Comparison of ENCODE assay signal across 30 cellular contexts in genomic region chr1:232431326-232431725, GRCh38.
"Had no signal": no experiment of that assay in that cellular context is flagged by ENCODE, and none has a peak within 500 bp of the region (broad histone marks: within the 10 kb centered on the region; RNA-seq: fewer than 3 reads in every experiment).

No MANE protein-coding gene starts in this region.

- H3K4me1 ChIP-seq: adrenal gland, ascending aorta, breast epithelium had no signal

- H3K27me3 Mint-ChIP-seq: activated CD4-positive, alpha-beta memory T cell treated with anti-CD3 and anti-CD28 coated beads for 36 hours; activated CD4-positive, alpha-beta T cell treated with anti-CD3 and anti-CD28 coated beads for 36 hours; activated CD4-positive, alpha-beta T cell treated with anti-CD3 and anti-CD28 coated beads, Interleukin-2, amount 10 ng/mL, durations not matched to agents 24 days and 14 days; activated CD8-positive, alpha-beta memory T cell treated with anti-CD3 and anti-CD28 coated beads, Interleukin-2, amount 10 ng/mL, durations not matched to agents 7 days and 5 days; activated naive CD8-positive, alpha-beta T cell treated with anti-CD3 and anti-CD28 coated beads, Interleukin-2, amount 50 U/mL, for 24 hours had no signal

- H3K9me3 ChIP-seq: adrenal gland, ascending aorta, breast epithelium, esophagus squamous epithelium, gastroesophageal sphincter had no signal

- H3K27ac Mint-ChIP-seq: activated CD4-positive, alpha-beta memory T cell treated with anti-CD3 and anti-CD28 coated beads for 36 hours; activated CD4-positive, alpha-beta T cell treated with anti-CD3 and anti-CD28 coated beads for 36 hours; activated CD4-positive, alpha-beta T cell treated with anti-CD3 and anti-CD28 coated beads, Interleukin-2, amount 10 ng/mL, durations not matched to agents 24 days and 14 days; activated CD8-positive, alpha-beta memory T cell treated with anti-CD3 and anti-CD28 coated beads, Interleukin-2, amount 10 ng/mL, durations not matched to agents 7 days and 5 days; activated CD8-positive, alpha-beta T cell treated with anti-CD3 and anti-CD28 coated beads, Interleukin-2, amount 10 ng/mL, durations not matched to agents 7 days and 5 days; activated naive CD4-positive, alpha-beta T cell treated with anti-CD3 and anti-CD28 coated beads for 36 hours; activated naive CD4-positive, alpha-beta T cell treated with anti-CD3 and anti-CD28 coated beads, Interleukin-2, amount 50 U/mL, for 24 hours; activated naive CD8-positive, alpha-beta T cell treated with anti-CD3 and anti-CD28 coated beads for 36 hours; activated naive CD8-positive, alpha-beta T cell treated with anti-CD3 and anti-CD28 coated beads, Interleukin-2, amount 50 U/mL, for 24 hours; activated T-helper 1 cell treated with anti-CD3 and anti-CD28 coated beads, Interleukin-12 subunit alpha, Interleukin-12 subunit beta, Interleukin-2, Interleukin-4 antibody, amounts not matched to agents 30 ng/mL and 10 ng/mL and 1 ng/mL, durations not matched to agents 14 hours and 24 hours and 36 hours; activated T-helper 2 cell treated with anti-CD3 and anti-CD28 coated beads, Interferon-gamma antibody, Interleukin-2, Interleukin-4, amounts not matched to agents 10 μg/mL and 5 μg/mL and 100 μg/mL, durations not matched to agents 14 hours and 24 hours and 36 hours; effector memory CD8-positive, alpha-beta T cell had no signal

- H3K27me3 ChIP-seq: adrenal gland, ascending aorta, breast epithelium, esophagus squamous epithelium, gastroesophageal sphincter had no signal

- ATAC-seq: activated CD4-positive, alpha-beta T cell treated with anti-CD3 and anti-CD28 coated beads for 36 hours; activated CD8-positive, alpha-beta memory T cell treated with anti-CD3 and anti-CD28 coated beads, Interleukin-2, amount 10 ng/mL, durations not matched to agents 7 days and 5 days; activated CD8-positive, alpha-beta T cell treated with anti-CD3 and anti-CD28 coated beads, Interleukin-2, amount 10 ng/mL, durations not matched to agents 7 days and 5 days; activated naive CD8-positive, alpha-beta T cell treated with anti-CD3 and anti-CD28 coated beads, Interleukin-2, amount 50 U/mL, for 24 hours; effector memory CD8-positive, alpha-beta T cell; gastroesophageal sphincter had no signal

- H3K4me3 ChIP-seq: adrenal gland, ascending aorta, breast epithelium, esophagus squamous epithelium, gastroesophageal sphincter had no signal

- H3K4me1 Mint-ChIP-seq: activated CD4-positive, alpha-beta T cell treated with anti-CD3 and anti-CD28 coated beads for 36 hours; activated CD4-positive, alpha-beta T cell treated with anti-CD3 and anti-CD28 coated beads, Interleukin-2, amount 10 ng/mL, durations not matched to agents 24 days and 14 days; activated CD8-positive, alpha-beta memory T cell treated with anti-CD3 and anti-CD28 coated beads, Interleukin-2, amount 10 ng/mL, durations not matched to agents 7 days and 5 days; activated naive CD4-positive, alpha-beta T cell treated with anti-CD3 and anti-CD28 coated beads, Interleukin-2, amount 50 U/mL, for 24 hours; activated naive CD8-positive, alpha-beta T cell treated with anti-CD3 and anti-CD28 coated beads for 36 hours; activated naive CD8-positive, alpha-beta T cell treated with anti-CD3 and anti-CD28 coated beads, Interleukin-2, amount 50 U/mL, for 24 hours had no signal

- H3K36me3 Mint-ChIP-seq: activated CD8-positive, alpha-beta memory T cell treated with anti-CD3 and anti-CD28 coated beads, Interleukin-2, amount 10 ng/mL, durations not matched to agents 7 days and 5 days; activated naive CD4-positive, alpha-beta T cell treated with anti-CD3 and anti-CD28 coated beads, Interleukin-2, amount 50 U/mL, for 24 hours had no signal

- DNase-seq: activated CD4-positive, alpha-beta memory T cell treated with anti-CD3 and anti-CD28 coated beads for 36 hours; activated CD4-positive, alpha-beta T cell treated with anti-CD3 and anti-CD28 coated beads for 36 hours; activated CD4-positive, alpha-beta T cell treated with anti-CD3 and anti-CD28 coated beads, Interleukin-2, amount 10 ng/mL, durations not matched to agents 24 days and 14 days; activated CD4-positive, CD25-positive, alpha-beta regulatory T cell; activated CD4-positive, CD25-positive, alpha-beta regulatory T cell treated with anti-CD3 and anti-CD28 coated beads, Interleukin-2, amount 50 U/mL, for 72 hours; activated CD8-positive, alpha-beta memory T cell treated with anti-CD3 and anti-CD28 coated beads, Interleukin-2, amount 10 ng/mL, durations not matched to agents 7 days and 5 days; activated CD8-positive, alpha-beta memory T cell treated with anti-CD3 and anti-CD28 coated beads, Interleukin-2, amount 50 U/mL, for 4 hours; activated CD8-positive, alpha-beta T cell treated with anti-CD3 and anti-CD28 coated beads, Interleukin-2, amount 10 ng/mL, durations not matched to agents 7 days and 5 days; activated effector memory CD4-positive, alpha-beta T cell treated with anti-CD3 and anti-CD28 coated beads, Interleukin-2, amount 50 U/mL, for 16 hours; activated naive CD4-positive, alpha-beta T cell treated with anti-CD3 and anti-CD28 coated beads for 36 hours; activated naive CD8-positive, alpha-beta T cell treated with anti-CD3 and anti-CD28 coated beads for 36 hours; activated naive CD8-positive, alpha-beta T cell treated with anti-CD3 and anti-CD28 coated beads, Interleukin-2, amount 50 U/mL, for 24 hours; activated T-cell treated with anti-CD3 and anti-CD28 coated beads, Interleukin-2, amount 50 U/mL, for 1 hour; activated T-cell treated with anti-CD3 and anti-CD28 coated beads, Interleukin-2, amount 50 U/mL, for 48 hours; adrenal gland; cortex of kidney; dermis blood vessel endothelial cell; effector CD4-positive, alpha-beta T cell; effector memory CD8-positive, alpha-beta T cell; esophagus squamous epithelium; foreskin melanocyte; T-helper 2 cell had no signal

- H3K27ac ChIP-seq: adrenal gland, ascending aorta, breast epithelium, epithelial cell of prostate, esophagus squamous epithelium had no signal

- H3K4me3 Mint-ChIP-seq: activated CD4-positive, alpha-beta memory T cell treated with anti-CD3 and anti-CD28 coated beads for 36 hours; activated CD4-positive, alpha-beta T cell treated with anti-CD3 and anti-CD28 coated beads for 36 hours; activated CD4-positive, alpha-beta T cell treated with anti-CD3 and anti-CD28 coated beads, Interleukin-2, amount 10 ng/mL, durations not matched to agents 24 days and 14 days; activated CD8-positive, alpha-beta memory T cell treated with anti-CD3 and anti-CD28 coated beads, Interleukin-2, amount 10 ng/mL, durations not matched to agents 7 days and 5 days; activated CD8-positive, alpha-beta T cell treated with anti-CD3 and anti-CD28 coated beads, Interleukin-2, amount 10 ng/mL, durations not matched to agents 7 days and 5 days; activated naive CD4-positive, alpha-beta T cell treated with anti-CD3 and anti-CD28 coated beads for 36 hours; activated naive CD4-positive, alpha-beta T cell treated with anti-CD3 and anti-CD28 coated beads, Interleukin-2, amount 50 U/mL, for 24 hours; activated naive CD8-positive, alpha-beta T cell treated with anti-CD3 and anti-CD28 coated beads for 36 hours; activated naive CD8-positive, alpha-beta T cell treated with anti-CD3 and anti-CD28 coated beads, Interleukin-2, amount 50 U/mL, for 24 hours; activated T-helper 1 cell treated with anti-CD3 and anti-CD28 coated beads, Interleukin-12 subunit alpha, Interleukin-12 subunit beta, Interleukin-2, Interleukin-4 antibody, amounts not matched to agents 30 ng/mL and 10 ng/mL and 1 ng/mL, durations not matched to agents 14 hours and 24 hours and 36 hours; brain; effector memory CD8-positive, alpha-beta T cell had no signal

- H3K36me3 ChIP-seq: adrenal gland, breast epithelium had no signal

- H3K9me3 Mint-ChIP-seq: activated CD4-positive, alpha-beta memory T cell treated with anti-CD3 and anti-CD28 coated beads for 36 hours; activated CD4-positive, alpha-beta T cell treated with anti-CD3 and anti-CD28 coated beads, Interleukin-2, amount 10 ng/mL, durations not matched to agents 24 days and 14 days; activated naive CD4-positive, alpha-beta T cell treated with anti-CD3 and anti-CD28 coated beads for 36 hours; activated naive CD4-positive, alpha-beta T cell treated with anti-CD3 and anti-CD28 coated beads, Interleukin-2, amount 50 U/mL, for 24 hours; activated naive CD8-positive, alpha-beta T cell treated with anti-CD3 and anti-CD28 coated beads for 36 hours; activated naive CD8-positive, alpha-beta T cell treated with anti-CD3 and anti-CD28 coated beads, Interleukin-2, amount 50 U/mL, for 24 hours; activated T-helper 1 cell treated with anti-CD3 and anti-CD28 coated beads, Interleukin-12 subunit alpha, Interleukin-12 subunit beta, Interleukin-2, Interleukin-4 antibody, amounts not matched to agents 30 ng/mL and 10 ng/mL and 1 ng/mL, durations not matched to agents 14 hours and 24 hours and 36 hours; activated T-helper 2 cell treated with anti-CD3 and anti-CD28 coated beads, Interferon-gamma antibody, Interleukin-2, Interleukin-4, amounts not matched to agents 10 μg/mL and 5 μg/mL and 100 μg/mL, durations not matched to agents 14 hours and 24 hours and 36 hours; brain; effector memory CD8-positive, alpha-beta T cell had no signal
